Comparison of ENCODE assay signal across 16 cellular contexts in genomic region chr1:201591348-201591747, GRCh38.
"Had no signal": no experiment of that assay in that cellular context is flagged by ENCODE, and none has a peak within 500 bp of the region (broad histone marks: within the 10 kb centered on the region; RNA-seq: fewer than 3 reads in every experiment).

No MANE protein-coding gene starts in this region.

- H3K4me2 ChIP-seq: neural progenitor cell had no signal

- H3K4me1 Mint-ChIP-seq: activated CD4-positive, alpha-beta T cell treated with anti-CD3 and anti-CD28 coated beads, Interleukin-2, amount 10 ng/mL, durations not matched to agents 7 days and 5 days; central memory CD8-positive, alpha-beta T cell; memory B cell; neural progenitor cell had no signal

- H3K4me1 ChIP-seq: body of pancreas, parathyroid adenoma had no signal

- H3K9ac ChIP-seq: neural progenitor cell, parathyroid adenoma had no signal

- H2AFZ ChIP-seq: neural progenitor cell, parathyroid adenoma had no signal

- H3K9me3 Mint-ChIP-seq: activated CD4-positive, alpha-beta T cell treated with anti-CD3 and anti-CD28 coated beads, Interleukin-2, amount 10 ng/mL, durations not matched to agents 7 days and 5 days; activated naive CD4-positive, alpha-beta T cell treated with anti-CD3 and anti-CD28 coated beads, Interleukin-2, amount 50 U/mL, for 72 hours; central memory CD8-positive, alpha-beta T cell; memory B cell; neural progenitor cell had no signal

- H3K27me3 ChIP-seq: body of pancreas, neural progenitor cell, stomach had no signal

- H3K36me3 ChIP-seq: neural progenitor cell, stomach had no signal

- H3K4me3 ChIP-seq: body of pancreas, neural progenitor cell, stomach, thoracic aorta had no signal

- H3K4me3 Mint-ChIP-seq: activated CD4-positive, alpha-beta T cell treated with anti-CD3 and anti-CD28 coated beads, Interleukin-2, amount 10 ng/mL, durations not matched to agents 7 days and 5 days; central memory CD8-positive, alpha-beta T cell; memory B cell; neural progenitor cell had no signal

- H3K27ac Mint-ChIP-seq: activated CD4-positive, alpha-beta T cell treated with anti-CD3 and anti-CD28 coated beads, Interleukin-2, amount 10 ng/mL, durations not matched to agents 7 days and 5 days; activated naive CD4-positive, alpha-beta T cell treated with anti-CD3 and anti-CD28 coated beads, Interleukin-2, amount 50 U/mL, for 72 hours; memory B cell; neural progenitor cell had no signal

- H3K9me3 ChIP-seq: body of pancreas, stomach, thoracic aorta had no signal

- DNase-seq: activated CD4-positive, alpha-beta T cell treated with anti-CD3 and anti-CD28 coated beads, Interleukin-2, amount 10 ng/mL, durations not matched to agents 7 days and 5 days; activated CD4-positive, CD25-positive, alpha-beta regulatory T cell; activated T-cell treated with anti-CD3 and anti-CD28 coated beads for 4 hours; amniotic stem cell; body of pancreas; effector memory CD4-positive, alpha-beta T cell; erythroblast; hypothalamus; stomach; T-helper 2 cell had no signal

- H3K36me3 Mint-ChIP-seq: activated naive CD4-positive, alpha-beta T cell treated with anti-CD3 and anti-CD28 coated beads, Interleukin-2, amount 50 U/mL, for 72 hours had no signal

- H3K27ac ChIP-seq: body of pancreas, neural progenitor cell, parathyroid adenoma, stomach, thoracic aorta had no signal
